ENCODE assay signal across 15 cellular contexts in genomic region chr12:41339784-41340183, GRCh38.
"Had no signal": no experiment of that assay in that cellular context is flagged by ENCODE, and none has a peak within 500 bp of the region (broad histone marks: within the 10 kb centered on the region; RNA-seq: fewer than 3 reads in every experiment).

No MANE protein-coding gene starts in this region.

- H3K4me3 ChIP-seq: ascending aorta, breast epithelium, thyroid gland had no signal

- H3K9me3 ChIP-seq: ascending aorta, thyroid gland had no signal

- ATAC-seq: activated CD4-positive, alpha-beta T cell treated with anti-CD3 and anti-CD28 coated beads for 36 hours; foreskin keratinocyte; stimulated activated memory B cell treated with anti-CD40 and anti-IgM and Interleukin-4, amounts not matched to agents 10 μg/mL and 1 μg/mL and 100 μg/mL, for 72 hours had no signal

- H3K27me3 ChIP-seq: ascending aorta, breast epithelium, foreskin keratinocyte, thyroid gland had no signal

- H3K4me1 ChIP-seq: ascending aorta, breast epithelium, thyroid gland had no signal

- H3K27ac ChIP-seq: ascending aorta, breast epithelium, foreskin keratinocyte, thyroid gland had no signal

- DNase-seq: activated CD4-positive, alpha-beta memory T cell treated with anti-CD3 and anti-CD28 coated beads, Interleukin-2, amount 10 ng/mL, durations not matched to agents 7 days and 5 days; activated CD4-positive, alpha-beta T cell treated with anti-CD3 and anti-CD28 coated beads for 36 hours; activated naive CD4-positive, alpha-beta T cell treated with anti-CD3 and anti-CD28 coated beads, Interleukin-2, amount 10 ng/mL, durations not matched to agents 7 days and 5 days; activated T-cell treated with anti-CD3 and anti-CD28 coated beads, Interleukin-2, amount 50 U/mL, for 24 hours; cerebellar nuclear complex; effector CD8-positive, alpha-beta T cell; foreskin keratinocyte; mesendoderm; occipital lobe; stimulated activated CD4-positive, alpha-beta T cell treated with anti-CD3 and anti-CD28 coated beads, Interleukin-2, amount 100 ng/mL, for 48 hours; T-helper 9 cell; thyroid gland had no signal

- H3K36me3 ChIP-seq: ascending aorta, breast epithelium, thyroid gland had no signal
